ENCODE assay signal across 29 cellular contexts in the genomic region with DNA sequence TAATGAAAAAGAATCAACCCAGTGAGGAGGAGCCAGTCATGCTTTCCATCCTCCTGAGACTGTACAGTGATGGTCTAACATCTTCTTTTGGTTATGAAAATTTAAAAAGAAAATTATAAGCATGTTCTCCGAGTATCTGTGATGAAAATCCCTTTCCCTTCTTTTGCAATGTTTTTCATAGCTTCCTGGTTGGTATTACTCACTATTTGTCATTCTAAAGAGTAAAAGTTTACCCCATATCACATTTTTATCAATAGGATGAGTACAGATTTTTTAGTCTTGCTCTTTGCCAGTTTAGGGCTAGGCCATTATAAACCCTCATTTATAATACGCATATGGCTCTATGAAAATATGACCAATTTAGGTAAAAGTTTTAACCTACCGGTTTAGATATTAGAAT.
"Had no signal": no experiment of that assay in that cellular context is flagged by ENCODE, and none has a peak within 500 bp of the region (broad histone marks: within the 10 kb centered on the region; RNA-seq: fewer than 3 reads in every experiment).

No MANE protein-coding gene starts in this region.

- H3K4me3 ChIP-seq: neural progenitor cell, ovary, psoas muscle, right lobe of liver, sigmoid colon, stomach, suprapubic skin, testis, tibial artery, transverse colon, upper lobe of right lung, uterus had no signal

- H3K4me2 ChIP-seq: neural progenitor cell had no signal

- H3K4me1 ChIP-seq: neural progenitor cell, parathyroid adenoma, psoas muscle, right lobe of liver, sigmoid colon, stomach, suprapubic skin, testis, tibial artery, transverse colon, upper lobe of right lung, uterus had no signal

- FAIRE-seq: small intestine had no signal

- H3K79me2 ChIP-seq: parathyroid adenoma had no signal

- H3K27me3 Mint-ChIP-seq: progenitor cell of endocrine pancreas; stimulated activated naive B cell treated with anti-CD40 and anti-IgM and Interleukin-4, amounts not matched to agents 10 μg/mL and 1 μg/mL and 100 μg/mL, for 72 hours; stimulated activated naive CD8-positive, alpha-beta T cell treated with anti-CD3 and anti-CD28 coated beads, Interleukin-15, Interleukin-2, amounts not matched to agents 100 ng/mL and 50 ng/mL, for 24 hours; type B pancreatic cell had no signal

- ATAC-seq: natural killer cell; psoas muscle; right cardiac atrium; right lobe of liver; stimulated activated effector memory CD8-positive, alpha-beta T cell treated with anti-CD3 and anti-CD28 coated beads, Interleukin-12 subunit alpha, Interleukin-12 subunit beta, amount 100 ng/mL, for 72 hours; stimulated activated naive B cell treated with anti-CD40 and anti-IgM and Interleukin-4, amounts not matched to agents 10 μg/mL and 1 μg/mL and 100 μg/mL, for 72 hours; upper lobe of right lung had no signal

- H3K27ac Mint-ChIP-seq: natural killer cell; nephron; neural progenitor cell; progenitor cell of endocrine pancreas; stimulated activated effector memory CD8-positive, alpha-beta T cell treated with anti-CD3 and anti-CD28 coated beads, Interleukin-12 subunit alpha, Interleukin-12 subunit beta, amount 100 ng/mL, for 72 hours; stimulated activated naive B cell treated with anti-CD40 and anti-IgM and Interleukin-4, amounts not matched to agents 10 μg/mL and 1 μg/mL and 100 μg/mL, for 72 hours; stimulated activated naive CD8-positive, alpha-beta T cell treated with anti-CD3 and anti-CD28 coated beads, Interleukin-15, Interleukin-2, amounts not matched to agents 100 ng/mL and 50 ng/mL, for 24 hours; type B pancreatic cell had no signal

- H3K27ac ChIP-seq: neural progenitor cell, ovary, parathyroid adenoma, psoas muscle, right lobe of liver, sigmoid colon, stomach, suprapubic skin, testis, tibial artery, transverse colon, upper lobe of right lung, uterus had no signal

- H3K27me3 ChIP-seq: neural progenitor cell, ovary, right lobe of liver, sigmoid colon, stomach, suprapubic skin, testis, tibial artery, transverse colon, upper lobe of right lung, uterus had no signal

- H3K4me3 Mint-ChIP-seq: natural killer cell; nephron; neural progenitor cell; stimulated activated effector memory CD8-positive, alpha-beta T cell treated with anti-CD3 and anti-CD28 coated beads, Interleukin-12 subunit alpha, Interleukin-12 subunit beta, amount 100 ng/mL, for 72 hours; stimulated activated naive B cell treated with anti-CD40 and anti-IgM and Interleukin-4, amounts not matched to agents 10 μg/mL and 1 μg/mL and 100 μg/mL, for 72 hours; stimulated activated naive CD8-positive, alpha-beta T cell treated with anti-CD3 and anti-CD28 coated beads, Interleukin-15, Interleukin-2, amounts not matched to agents 100 ng/mL and 50 ng/mL, for 24 hours; type B pancreatic cell had no signal

- H3K36me3 ChIP-seq: neural progenitor cell, ovary, right lobe of liver, sigmoid colon, stomach, suprapubic skin, tibial artery, transverse colon, upper lobe of right lung, uterus had no signal

- H3K9ac ChIP-seq: neural progenitor cell, parathyroid adenoma had no signal

- H3K36me3 Mint-ChIP-seq: natural killer cell; neural progenitor cell; stimulated activated effector memory CD8-positive, alpha-beta T cell treated with anti-CD3 and anti-CD28 coated beads, Interleukin-12 subunit alpha, Interleukin-12 subunit beta, amount 100 ng/mL, for 72 hours; stimulated activated naive B cell treated with anti-CD40 and anti-IgM and Interleukin-4, amounts not matched to agents 10 μg/mL and 1 μg/mL and 100 μg/mL, for 72 hours; type B pancreatic cell had no signal

- H3K9me3 ChIP-seq: ovary, psoas muscle, right lobe of liver, sigmoid colon, stomach, suprapubic skin, testis, tibial artery, transverse colon, upper lobe of right lung, uterus had no signal

- DNase-seq: natural killer cell; occipital lobe; ovary; posterior cingulate gyrus; psoas muscle; right cardiac atrium; right lobe of liver; sigmoid colon; small intestine; stimulated activated CD4-positive, alpha-beta T cell treated with anti-CD3 and anti-CD28 coated beads, Interleukin-15, amount 100 ng/mL, for 24 hours; stimulated activated CD4-positive, alpha-beta T cell treated with anti-CD3 and anti-CD28 coated beads, Interleukin-2, amount 100 ng/mL, for 24 hours; stimulated activated CD4-positive, alpha-beta T cell treated with anti-CD3 and anti-CD28 coated beads, Interleukin-2, amount 100 ng/mL, for 48 hours; stimulated activated CD4-positive, alpha-beta T cell treated with anti-CD3 and anti-CD28 coated beads, Interleukin-4, amount 100 ng/mL, for 24 hours; stimulated activated naive B cell treated with anti-CD40 and anti-IgM and Interleukin-4, amounts not matched to agents 10 μg/mL and 1 μg/mL and 100 μg/mL, for 72 hours; stimulated activated naive CD4-positive, alpha-beta T cell treated with Interleukin-2 at 50 U/mL for 16 hours; stomach; testis; tibial artery; transverse colon; upper lobe of right lung; uterus had no signal

- H2AFZ ChIP-seq: neural progenitor cell, parathyroid adenoma had no signal

- H3K4me1 Mint-ChIP-seq: natural killer cell; nephron; neural progenitor cell; stimulated activated effector memory CD8-positive, alpha-beta T cell treated with anti-CD3 and anti-CD28 coated beads, Interleukin-12 subunit alpha, Interleukin-12 subunit beta, amount 100 ng/mL, for 72 hours; stimulated activated naive B cell treated with anti-CD40 and anti-IgM and Interleukin-4, amounts not matched to agents 10 μg/mL and 1 μg/mL and 100 μg/mL, for 72 hours had no signal

- H3K9me3 Mint-ChIP-seq: natural killer cell; nephron; neural progenitor cell; stimulated activated effector memory CD8-positive, alpha-beta T cell treated with anti-CD3 and anti-CD28 coated beads, Interleukin-12 subunit alpha, Interleukin-12 subunit beta, amount 100 ng/mL, for 72 hours; stimulated activated naive B cell treated with anti-CD40 and anti-IgM and Interleukin-4, amounts not matched to agents 10 μg/mL and 1 μg/mL and 100 μg/mL, for 72 hours; stimulated activated naive CD8-positive, alpha-beta T cell treated with anti-CD3 and anti-CD28 coated beads, Interleukin-15, Interleukin-2, amounts not matched to agents 100 ng/mL and 50 ng/mL, for 24 hours; type B pancreatic cell had no signal
